In the genomic region with DNA sequence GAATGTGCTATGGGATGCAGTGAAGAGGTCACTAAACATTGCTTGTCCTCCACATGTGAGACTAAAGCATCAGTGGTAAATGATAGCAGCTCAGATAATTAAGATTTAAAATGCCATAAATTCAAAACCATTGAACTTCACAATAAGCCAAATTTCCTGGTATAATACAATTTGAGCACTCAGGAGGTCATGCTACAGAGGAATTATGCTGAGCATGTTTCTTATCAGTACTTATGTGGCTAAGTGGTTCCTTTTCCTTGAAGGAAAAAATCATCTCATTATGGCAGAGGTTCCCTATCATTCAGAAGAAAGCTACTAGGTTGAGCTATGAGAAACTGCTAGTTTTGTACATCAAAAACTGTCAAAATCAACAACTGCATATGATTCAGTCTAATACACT, we compare ENCODE assay signal across 16 cellular contexts.
"Had no signal": no experiment of that assay in that cellular context is flagged by ENCODE, and none has a peak within 500 bp of the region (broad histone marks: within the 10 kb centered on the region; RNA-seq: fewer than 3 reads in every experiment).

No MANE protein-coding gene starts in this region.

- H3K79me2 ChIP-seq: parathyroid adenoma had no signal

- H3K27me3 ChIP-seq: gastrocnemius medialis, heart left ventricle, thyroid gland had no signal

- H3K36me3 ChIP-seq: gastrocnemius medialis, heart left ventricle, thyroid gland had no signal

- FAIRE-seq: urothelium cell line had no signal

- ATAC-seq: activated CD4-positive, alpha-beta T cell treated with anti-CD3 and anti-CD28 coated beads for 36 hours; activated CD8-positive, alpha-beta T cell treated with anti-CD3 and anti-CD28 coated beads for 36 hours; activated T-cell treated with anti-CD3 and anti-CD28 coated beads, Interleukin-2, amount 50 U/mL, for 4 hours; gastrocnemius medialis; heart left ventricle; stimulated activated naive B cell treated with anti-CD40 and anti-IgM and Interleukin-4, amounts not matched to agents 10 μg/mL and 1 μg/mL and 100 μg/mL, for 72 hours had no signal

- H3K4me3 ChIP-seq: gastrocnemius medialis, heart left ventricle, thyroid gland had no signal

- H3K27ac Mint-ChIP-seq: activated CD4-positive, alpha-beta T cell treated with anti-CD3 and anti-CD28 coated beads for 36 hours; activated CD8-positive, alpha-beta T cell treated with anti-CD3 and anti-CD28 coated beads for 36 hours; stimulated activated naive B cell treated with anti-CD40 and anti-IgM and Interleukin-4, amounts not matched to agents 10 μg/mL and 1 μg/mL and 100 μg/mL, for 72 hours; T-helper 2 cell treated with Interferon-gamma antibody and Interleukin-4, amounts not matched to agents 5 μg/mL and 100 μg/mL, for 36 hours had no signal

- H3K9me3 ChIP-seq: gastrocnemius medialis, heart left ventricle, thyroid gland had no signal

- H3K4me1 ChIP-seq: parathyroid adenoma had no signal

- H3K27ac ChIP-seq: gastrocnemius medialis, heart left ventricle, parathyroid adenoma, thyroid gland had no signal

- H2AFZ ChIP-seq: parathyroid adenoma had no signal

- DNase-seq: activated CD4-positive, alpha-beta T cell treated with anti-CD3 and anti-CD28 coated beads for 36 hours; activated CD8-positive, alpha-beta T cell treated with anti-CD3 and anti-CD28 coated beads for 36 hours; activated effector memory CD4-positive, alpha-beta T cell treated with Interleukin-2 at 50 U/mL for 16 hours; activated naive CD4-positive, alpha-beta T cell treated with anti-CD3 and anti-CD28 coated beads, Interleukin-2, amount 50 U/mL, for 16 hours; activated T-cell treated with anti-CD3 and anti-CD28 coated beads, Interleukin-2, amount 50 U/mL, for 4 hours; central memory CD4-positive, alpha-beta T cell; cortex of kidney; effector CD4-positive, alpha-beta T cell; gastrocnemius medialis; heart left ventricle; stimulated activated naive B cell treated with anti-CD40 and anti-IgM and Interleukin-4, amounts not matched to agents 10 μg/mL and 1 μg/mL and 100 μg/mL, for 72 hours; SW 1271 had no signal

- H3K4me3 Mint-ChIP-seq: activated CD4-positive, alpha-beta T cell treated with anti-CD3 and anti-CD28 coated beads for 36 hours; activated CD8-positive, alpha-beta T cell treated with anti-CD3 and anti-CD28 coated beads for 36 hours; activated T-cell treated with anti-CD3 and anti-CD28 coated beads, Interleukin-2, amount 50 U/mL, for 4 hours; stimulated activated naive B cell treated with anti-CD40 and anti-IgM and Interleukin-4, amounts not matched to agents 10 μg/mL and 1 μg/mL and 100 μg/mL, for 72 hours; T-helper 2 cell treated with Interferon-gamma antibody and Interleukin-4, amounts not matched to agents 5 μg/mL and 100 μg/mL, for 36 hours had no signal

- H3K27me3 Mint-ChIP-seq: activated CD4-positive, alpha-beta T cell treated with anti-CD3 and anti-CD28 coated beads for 36 hours; activated CD8-positive, alpha-beta T cell treated with anti-CD3 and anti-CD28 coated beads for 36 hours; stimulated activated naive B cell treated with anti-CD40 and anti-IgM and Interleukin-4, amounts not matched to agents 10 μg/mL and 1 μg/mL and 100 μg/mL, for 72 hours had no signal

- H3K9ac ChIP-seq: parathyroid adenoma had no signal
